In the genomic region with DNA sequence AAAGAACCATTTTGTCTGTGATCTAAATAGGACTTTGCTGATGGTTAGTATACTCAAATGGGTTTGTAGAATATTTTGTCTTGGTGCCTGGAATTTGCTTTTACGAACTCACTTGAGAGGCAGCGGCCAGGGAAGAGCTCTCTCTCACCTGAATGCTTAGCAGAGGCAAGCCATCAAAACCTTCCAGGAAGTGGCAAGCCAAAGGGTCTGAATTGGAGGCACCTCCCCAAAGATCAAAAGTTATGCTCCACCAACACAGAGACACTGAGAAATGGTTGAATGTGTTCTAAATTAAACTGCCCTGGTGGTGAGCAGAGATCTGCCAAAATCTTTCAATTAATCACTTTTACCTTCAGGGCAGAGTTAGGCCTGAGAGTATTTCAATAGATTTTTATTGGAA, we compare ENCODE assay signal across 21 cellular contexts.
DNase-seq lines count a peak whose midpoint lies in the region; TF ChIP-seq lines count a peak whose summit lies in the region.
"Had no signal": no experiment of that assay in that cellular context is flagged by ENCODE, and none has a peak within 500 bp of the region (broad histone marks: within the 10 kb centered on the region; RNA-seq: fewer than 3 reads in every experiment).

No MANE protein-coding gene starts in this region.

- no peak overlapping the region for H3K4me3 ChIP-seq in suprapubic skin
- H3K4me3 ChIP-seq: heart right ventricle, thyroid gland had no signal

- no peak for TF ChIP-seq EP300 in suprapubic skin (IDR thresholded peaks at IDR 0.05)

- no peak for TF ChIP-seq CTCF in suprapubic skin (IDR thresholded peaks at IDR 0.05)

- 70% methylated on average over 2 of the region's 2 CpGs for WGBS in suprapubic skin

- peak overlapping the region; percentile 57 for H3K27ac Mint-ChIP-seq in activated T-cell treated with anti-CD3 and anti-CD28 coated beads, Interleukin-2, amount 50 U/mL, for 24 hours
- H3K27ac Mint-ChIP-seq in T-helper 2 cell treated with Interferon-gamma antibody and Interleukin-4, amounts not matched to agents 5 μg/mL and 100 μg/mL, for 36 hours, result peak overlapping the region; percentile 0
- H3K27ac Mint-ChIP-seq in immature natural killer cell, result peak overlapping the region; percentile 21 to 73 (median 34)

- H3K9me3 ChIP-seq in suprapubic skin, result no peaks in the 10 kb centered on the region
- H3K9me3 ChIP-seq: neutrophil, SJCRH30, thyroid gland had no signal

- no peak for TF ChIP-seq POLR2A in suprapubic skin (IDR thresholded peaks at IDR 0.05)

- peaks cover 6% of the 10 kb centered on the region for H3K9me3 Mint-ChIP-seq in activated T-cell treated with anti-CD3 and anti-CD28 coated beads, Interleukin-2, amount 50 U/mL, for 24 hours
- peaks cover 3% of the 10 kb centered on the region for H3K9me3 Mint-ChIP-seq in T-helper 2 cell treated with Interferon-gamma antibody and Interleukin-4, amounts not matched to agents 5 μg/mL and 100 μg/mL, for 36 hours
- no peaks in the 10 kb centered on the region for H3K9me3 Mint-ChIP-seq in immature natural killer cell

- no peaks in the 10 kb centered on the region for H3K27me3 ChIP-seq in suprapubic skin
- H3K27me3 ChIP-seq: heart right ventricle, neutrophil, SJCRH30, thyroid gland had no signal

- no peak for DNase-seq in activated T-cell treated with anti-CD3 and anti-CD28 coated beads, Interleukin-2, amount 50 U/mL, for 24 hours
- DNase-seq in activated T-cell treated with anti-CD3 and anti-CD28 coated beads, Interleukin-2, amount 50 U/mL, for 1 hour, result no peak
- no peak for DNase-seq in T-helper 2 cell treated with Interferon-gamma antibody and Interleukin-4, amounts not matched to agents 5 μg/mL and 100 μg/mL, for 36 hours (ENCODE audit: low spot score)
- DNase-seq in immature natural killer cell, result peak in 2 of 3 donors; percentile 2
- no peak for DNase-seq in suprapubic skin (ENCODE audit: low spot score in 2 of 2)
- no peak for DNase-seq in ureter (ENCODE audit: low spot score)
- DNase-seq in NK-92 (lab: John Stamatoyannopoulos, UW; ENCODE audit: unreplicated experiment), result no peak
- no peak for DNase-seq in stimulated activated CD4-positive, alpha-beta T cell treated with anti-CD3 and anti-CD28 coated beads, Interleukin-1b, Interleukin-23, amount 100 ng/mL, for 48 hours
- DNase-seq: DMS79 treated with DMSO at 0.1 percent for 48 hours; effector memory CD4-positive, alpha-beta T cell; heart right ventricle; mesendoderm; MM.1S; NCI-H146; NCI-H774; PC-3; SJCRH30; stimulated activated CD4-positive, alpha-beta T cell treated with anti-CD3 and anti-CD28 coated beads, Interleukin-12 subunit alpha, Interleukin-12 subunit beta, amount 100 ng/mL, for 4 hours; thyroid gland had no signal

- H3K4me3 Mint-ChIP-seq in activated T-cell treated with anti-CD3 and anti-CD28 coated beads, Interleukin-2, amount 50 U/mL, for 24 hours, result no peak overlapping the region
- H3K4me3 Mint-ChIP-seq in T-helper 2 cell treated with Interferon-gamma antibody and Interleukin-4, amounts not matched to agents 5 μg/mL and 100 μg/mL, for 36 hours, result no peak overlapping the region
- H3K4me3 Mint-ChIP-seq in immature natural killer cell, result peak overlapping the region in 4 of 5 donors; percentile 8 to 15 (median 10)

- H3K4me1 ChIP-seq in suprapubic skin, result no peaks in the 10 kb centered on the region
- H3K4me1 ChIP-seq: thyroid gland had no signal

- no peaks in the 10 kb centered on the region for H3K27me3 Mint-ChIP-seq in activated T-cell treated with anti-CD3 and anti-CD28 coated beads, Interleukin-2, amount 50 U/mL, for 24 hours
- H3K27me3 Mint-ChIP-seq in T-helper 2 cell treated with Interferon-gamma antibody and Interleukin-4, amounts not matched to agents 5 μg/mL and 100 μg/mL, for 36 hours (ENCODE audit: low read depth), result no peaks in the 10 kb centered on the region
- peaks cover 0 to 5% (median 3%) of the 10 kb centered on the region in 3 donors for H3K27me3 Mint-ChIP-seq in immature natural killer cell (ENCODE audit: low read depth in 3 of 3)

- H3K4me1 Mint-ChIP-seq in activated T-cell treated with anti-CD3 and anti-CD28 coated beads, Interleukin-2, amount 50 U/mL, for 24 hours (ENCODE audit: low read depth), result peaks cover 39% of the 10 kb centered on the region
- peaks cover 13% of the 10 kb centered on the region for H3K4me1 Mint-ChIP-seq in T-helper 2 cell treated with Interferon-gamma antibody and Interleukin-4, amounts not matched to agents 5 μg/mL and 100 μg/mL, for 36 hours (ENCODE audit: low read depth)
- peaks cover 30 to 52% of the 10 kb centered on the region in 2 donors for H3K4me1 Mint-ChIP-seq in immature natural killer cell

- no peaks in the 10 kb centered on the region for H3K36me3 ChIP-seq in suprapubic skin
- H3K36me3 ChIP-seq: heart right ventricle, SJCRH30, thyroid gland had no signal

- peaks cover 52% of the 10 kb centered on the region for H3K36me3 Mint-ChIP-seq in activated T-cell treated with anti-CD3 and anti-CD28 coated beads, Interleukin-2, amount 50 U/mL, for 24 hours (ENCODE audit: low read depth)
- peaks cover 46% of the 10 kb centered on the region for H3K36me3 Mint-ChIP-seq in T-helper 2 cell treated with Interferon-gamma antibody and Interleukin-4, amounts not matched to agents 5 μg/mL and 100 μg/mL, for 36 hours (ENCODE audit: low read depth)
- peaks cover 0 to 20% (median 17%) of the 10 kb centered on the region in 3 donors for H3K36me3 Mint-ChIP-seq in immature natural killer cell

- peak overlapping the region; percentile 4 for H3K27ac ChIP-seq in suprapubic skin
- H3K27ac ChIP-seq: C4-2B, neutrophil, thyroid gland had no signal

Comparison
In these comparisons a context has a peak if more than half of its experiments do, and no peak if none do; other contexts are left out.
1. DNase-seq: peak in immature natural killer cell (2 of 3); none in activated T-cell treated with anti-CD3 and anti-CD28 coated beads, Interleukin-2, amount 50 U/mL, for 24 hours (single experiment), activated T-cell treated with anti-CD3 and anti-CD28 coated beads, Interleukin-2, amount 50 U/mL, for 1 hour (single experiment), T-helper 2 cell treated with Interferon-gamma antibody and Interleukin-4, amounts not matched to agents 5 μg/mL and 100 μg/mL, for 36 hours (single experiment), suprapubic skin (0 of 2), ureter (single experiment), NK-92 (single experiment) and stimulated activated CD4-positive, alpha-beta T cell treated with anti-CD3 and anti-CD28 coated beads, Interleukin-1b, Interleukin-23, amount 100 ng/mL, for 48 hours (single experiment).
2. H3K27ac Mint-ChIP-seq: peak in every context shown above with its lines; median percentile 57 in activated T-cell treated with anti-CD3 and anti-CD28 coated beads, Interleukin-2, amount 50 U/mL, for 24 hours; 34 in immature natural killer cell; 0 in T-helper 2 cell treated with Interferon-gamma antibody and Interleukin-4, amounts not matched to agents 5 μg/mL and 100 μg/mL, for 36 hours.
3. H3K4me3 Mint-ChIP-seq: peak in immature natural killer cell (4 of 5); none in activated T-cell treated with anti-CD3 and anti-CD28 coated beads, Interleukin-2, amount 50 U/mL, for 24 hours (single experiment) and T-helper 2 cell treated with Interferon-gamma antibody and Interleukin-4, amounts not matched to agents 5 μg/mL and 100 μg/mL, for 36 hours (single experiment).